1 cellular context compared by ENCODE assay signal in the genomic region with DNA sequence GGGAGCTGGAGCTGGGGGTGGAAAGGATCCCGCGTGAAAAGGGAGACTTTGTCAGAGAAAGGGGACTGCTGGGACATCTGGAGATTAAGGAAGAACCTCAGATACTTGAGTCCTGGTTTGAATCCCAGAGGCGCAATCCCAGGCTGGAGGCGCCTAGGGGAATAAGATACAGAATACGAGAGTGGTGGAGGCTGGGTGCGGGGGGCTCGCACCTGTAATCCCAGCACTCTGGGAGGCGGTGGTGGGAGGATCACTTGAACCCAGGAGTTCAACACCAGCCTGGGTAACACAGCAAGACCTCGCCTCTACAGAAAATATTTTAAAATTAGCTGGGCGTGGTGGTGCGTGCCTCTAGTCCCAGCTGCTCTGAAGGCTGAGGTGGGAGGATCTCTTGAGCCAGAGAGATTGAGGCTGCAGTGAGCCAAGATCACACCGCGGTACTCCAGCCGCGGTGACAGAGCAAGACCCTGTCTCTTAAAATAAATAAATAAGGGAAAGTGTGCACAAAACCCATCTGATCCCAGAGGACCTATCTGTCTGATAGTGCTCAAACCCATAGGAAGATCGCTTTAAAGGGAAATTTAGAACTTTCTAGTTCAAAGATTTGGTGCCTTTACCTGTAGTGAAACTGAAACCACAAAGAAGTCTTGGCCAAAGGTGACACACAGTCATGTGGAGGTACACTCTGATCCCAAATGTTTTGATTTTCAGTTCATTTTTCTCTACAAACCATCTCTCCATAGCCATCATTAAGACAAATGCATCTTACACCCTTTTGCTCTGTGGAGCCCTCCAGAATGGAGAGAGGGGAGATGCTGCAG.
TF ChIP-seq lines count a peak whose summit lies in the region.

No MANE protein-coding gene starts in this region.

TF ChIP-seq in endothelial cell of umbilical vein, 7 proteins besides CTCF, POLR2A, EP300 and RAD21:
- TF ChIP-seq, protein P1, sequence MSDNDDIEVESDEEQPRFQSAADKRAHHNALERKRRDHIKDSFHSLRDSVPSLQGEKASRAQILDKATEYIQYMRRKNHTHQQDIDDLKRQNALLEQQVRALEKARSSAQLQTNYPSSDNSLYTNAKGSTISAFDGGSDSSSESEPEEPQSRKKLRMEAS (IDR thresholded peaks at IDR 0.05; ENCODE audit: insufficient read depth, insufficient read length), result no peak
- TF ChIP-seq POLR2AphosphoS5 (IDR thresholded peaks at IDR 0.05; ENCODE audit: insufficient read depth, low read depth, low read length) (no peak), GATA2 (IDR thresholded peaks at IDR 0.05; ENCODE audit: insufficient read depth, insufficient read length, low read depth, low read length) (no peak), MYC (IDR thresholded peaks at IDR 0.05; ENCODE audit: low read depth, low read length) (no peak), FOS (IDR thresholded peaks at IDR 0.05; ENCODE audit: borderline replicate concordance, insufficient read depth, low read length) (no peak), EZH2 (IDR thresholded peaks at IDR 0.05; ENCODE audit: borderline replicate concordance, low read depth, low read length, severe bottlenecking) (no peak), JUN (IDR thresholded peaks at IDR 0.05; ENCODE audit: borderline replicate concordance, insufficient read depth, insufficient read length, low read depth) (no peak)
